ENCODE assay signal across 19 cellular contexts in genomic region chr11:126231725-126232459, GRCh38. TPM values are rescaled to one million over a fixed set of nuclear protein-coding genes. Genes with fewer than 3 reads are reported as not detected.
DNase-seq lines count a peak whose midpoint lies in the region; ATAC-seq, FAIRE-seq and TF ChIP-seq lines count a peak whose summit lies in the region.
"Had no signal": no experiment of that assay in that cellular context is flagged by ENCODE, and none has a peak within 500 bp of the region (broad histone marks: within the 10 kb centered on the region; RNA-seq: fewer than 3 reads in every experiment).

No MANE protein-coding gene starts in this region.

- H3K9me3 ChIP-seq in lower lobe of right lung: no peaks in the 10 kb centered on the region
- H3K9me3 ChIP-seq: BE2C had no signal

- no peak overlapping the region for H3K27ac ChIP-seq in lower lobe of right lung

- H3K36me3 Mint-ChIP-seq in Calu3 (ENCODE audit: insufficient read depth, unreplicated experiment): no peaks in the 10 kb centered on the region

- TF ChIP-seq CTCF in AG10803 (conservative IDR thresholded peaks at IDR 0.05; ENCODE audit: low read length): no peak
- TF ChIP-seq CTCF in bronchial epithelial cell (IDR thresholded peaks at IDR 0.05; ENCODE audit: insufficient read depth, low read length, severe bottlenecking): no peak
- no peak for TF ChIP-seq CTCF in lower lobe of right lung (IDR thresholded peaks at IDR 0.05)
- no peak for TF ChIP-seq CTCF in Calu3 (IDR thresholded peaks at IDR 0.05; ENCODE audit: unreplicated experiment)

- peak; percentile 51 for DNase-seq in AG10803 (ENCODE audit: low read depth)
- peak; percentile 82 for DNase-seq in LHCN-M2 (ENCODE audit: low read depth)
- peak; percentile 3 for DNase-seq in bronchial epithelial cell (ENCODE audit: low read depth)
- no peak for DNase-seq in lower lobe of right lung
- no peak for DNase-seq in Calu3
- no peak for DNase-seq in medulla oblongata (ENCODE audit: extremely low spot score)
- no peak for DNase-seq in AG08396 (ENCODE audit: low spot score)
- DNase-seq: activated T-cell treated with anti-CD3 and anti-CD28 coated beads, Interleukin-2, amount 50 U/mL, for 4 hours; amniotic stem cell; BE2C; effector CD8-positive, alpha-beta T cell; hypothalamus; midbrain; NCI-H146; posterior cingulate gyrus; stimulated activated CD4-positive, alpha-beta T cell treated with anti-CD3 and anti-CD28 coated beads, Interleukin-4, amount 100 ng/mL, for 1 hour had no signal

- H3K27me3 ChIP-seq in bronchial epithelial cell (ENCODE audit: control insufficient read depth, insufficient read depth, low read length) (no peaks in the 10 kb centered on the region), lower lobe of right lung (ENCODE audit: low read depth) (no peaks in the 10 kb centered on the region)
- H3K27me3 ChIP-seq: BE2C had no signal

- H3K4me3 ChIP-seq in AG10803 (ENCODE audit: low read length): no peak overlapping the region
- H3K4me3 ChIP-seq in bronchial epithelial cell (ENCODE audit: low read depth, low read length): no peak overlapping the region
- H3K4me3 ChIP-seq in lower lobe of right lung: no peak overlapping the region

- no TSS peak for BruUV-seq in Calu3 (replicated peaks; lab: Mats Ljungman, UMichigan)

- H3K4me1 ChIP-seq in lower lobe of right lung: peaks cover 16% of the 10 kb centered on the region

- no peak overlapping the region for H3K27ac Mint-ChIP-seq in Calu3 (ENCODE audit: unreplicated experiment)
- H3K27ac Mint-ChIP-seq: stimulated activated memory B cell treated with anti-CD40 and anti-IgM and Interleukin-4, amounts not matched to agents 10 μg/mL and 1 μg/mL and 100 μg/mL, for 72 hours had no signal

- H3K27me3 Mint-ChIP-seq in Calu3 (ENCODE audit: unreplicated experiment): no peaks in the 10 kb centered on the region
- H3K27me3 Mint-ChIP-seq: stimulated activated memory B cell treated with anti-CD40 and anti-IgM and Interleukin-4, amounts not matched to agents 10 μg/mL and 1 μg/mL and 100 μg/mL, for 72 hours had no signal

- CTCF ChIA-PET in Calu3 (lab: Charles Lee): no interaction called here

- peak; percentile 92 to 97 for ATAC-seq in lower lobe of right lung
- ATAC-seq in HG03571 (IDR thresholded peaks at IDR 0.05; ENCODE audit: unreplicated experiment): no peak
- ATAC-seq: activated CD4-positive, CD25-positive, alpha-beta regulatory T cell treated with anti-CD3 and anti-CD28 coated beads, Interleukin-2, amount 50 U/mL, for 24 hours; activated T-cell treated with anti-CD3 and anti-CD28 coated beads, Interleukin-2, amount 50 U/mL, for 4 hours; stimulated activated memory B cell treated with anti-CD40 and anti-IgM and Interleukin-4, amounts not matched to agents 10 μg/mL and 1 μg/mL and 100 μg/mL, for 72 hours had no signal

- H3K4me3 Mint-ChIP-seq in Calu3 (ENCODE audit: low read depth, unreplicated experiment): no peak overlapping the region
- H3K4me3 Mint-ChIP-seq: activated T-cell treated with anti-CD3 and anti-CD28 coated beads, Interleukin-2, amount 50 U/mL, for 4 hours; stimulated activated memory B cell treated with anti-CD40 and anti-IgM and Interleukin-4, amounts not matched to agents 10 μg/mL and 1 μg/mL and 100 μg/mL, for 72 hours had no signal

- H3K36me3 ChIP-seq in bronchial epithelial cell (ENCODE audit: control insufficient read depth, insufficient read depth, low read length) (no peaks in the 10 kb centered on the region), lower lobe of right lung (peaks cover 23% of the 10 kb centered on the region)

- intact Hi-C loops in lower lobe of right lung (cut with DNase I): no loop called here
- intact Hi-C loops in Calu3 (cut with micrococcal nuclease; ENCODE audit: unreplicated experiment): no loop called here

- no peaks in the 10 kb centered on the region for H3K4me1 Mint-ChIP-seq in Calu3 (ENCODE audit: low read depth, unreplicated experiment)

- FAIRE-seq in bronchial epithelial cell (lab: Jason Lieb, UNC): no peak

- H3K9me3 Mint-ChIP-seq in Calu3 (ENCODE audit: low read depth, unreplicated experiment): no peaks in the 10 kb centered on the region
- H3K9me3 Mint-ChIP-seq: activated T-cell treated with anti-CD3 and anti-CD28 coated beads, Interleukin-2, amount 50 U/mL, for 4 hours; stimulated activated memory B cell treated with anti-CD40 and anti-IgM and Interleukin-4, amounts not matched to agents 10 μg/mL and 1 μg/mL and 100 μg/mL, for 72 hours had no signal

RNA-seq across cellular contexts. Expression of gene FAM118B, which starts 20.3 kb away (rescaled TPM):
- total RNA-seq in LHCN-M2 (2014; rRNA removed) (26.2 and 35.2 TPM in 2 replicates), bronchial epithelial cell (15.5 and 15.8 TPM in 2 replicates), lower lobe of right lung (35.2 TPM), Calu3 (2022) (15.7 and 15.8 TPM in 2 replicates)
- 17.2 TPM for polyA plus RNA-seq in LHCN-M2 (2012)

RNA-seq across cellular contexts. Expression of gene RPUSD4, which starts 20.4 kb away (rescaled TPM):
- 22.4 and 33.3 TPM in 2 replicates for total RNA-seq in LHCN-M2 (2014; rRNA removed)
- 15.9 TPM for polyA plus RNA-seq in LHCN-M2 (2012)
- 23.6 and 47.9 TPM in 2 replicates for total RNA-seq in bronchial epithelial cell
- total RNA-seq in lower lobe of right lung: 25.8 TPM
- 19.0 and 21.5 TPM in 2 replicates for total RNA-seq in Calu3 (2022)

RNA-seq across cellular contexts. Expression of gene SRPRA, which starts 36.8 kb away (rescaled TPM):
- total RNA-seq in LHCN-M2 (2014; rRNA removed): 121 and 127 TPM in 2 replicates
- polyA plus RNA-seq in LHCN-M2 (2012): 89.4 TPM
- 61.3 and 71.3 TPM in 2 replicates for total RNA-seq in bronchial epithelial cell
- total RNA-seq in lower lobe of right lung: 108 TPM
- total RNA-seq in Calu3 (2022): 64.6 and 66.4 TPM in 2 replicates

RNA-seq across cellular contexts. Expression of gene FOXRED1, which starts 37.1 kb away (rescaled TPM):
- total RNA-seq in LHCN-M2 (2014; rRNA removed) (34.4 and 38.3 TPM in 2 replicates), bronchial epithelial cell (16.0 and 16.8 TPM in 2 replicates), lower lobe of right lung (16.6 TPM), Calu3 (2022) (34.9 and 40.1 TPM in 2 replicates)
- polyA plus RNA-seq in LHCN-M2 (2012): 17.3 TPM

RNA-seq across cellular contexts. Expression of gene TIRAP, which starts 51.0 kb away (rescaled TPM):
- 5.0 TPM in 2 replicates for total RNA-seq in LHCN-M2 (2014; rRNA removed)
- 5.3 TPM for polyA plus RNA-seq in LHCN-M2 (2012)
- total RNA-seq in bronchial epithelial cell: 2.1 and 3.3 TPM in 2 replicates
- 15.2 TPM for total RNA-seq in lower lobe of right lung
- total RNA-seq in Calu3 (2022): 8.1 and 8.2 TPM in 2 replicates

Comparison
In these comparisons a context has a peak if more than half of its experiments do, and no peak if none do; other contexts are left out.
1. DNase-seq: peak in AG10803 (single experiment), LHCN-M2 (single experiment) and bronchial epithelial cell (single experiment); none in lower lobe of right lung (single experiment), Calu3 (single experiment), medulla oblongata (single experiment) and AG08396 (single experiment).